11 cellular contexts compared by ENCODE assay signal in the genomic region with DNA sequence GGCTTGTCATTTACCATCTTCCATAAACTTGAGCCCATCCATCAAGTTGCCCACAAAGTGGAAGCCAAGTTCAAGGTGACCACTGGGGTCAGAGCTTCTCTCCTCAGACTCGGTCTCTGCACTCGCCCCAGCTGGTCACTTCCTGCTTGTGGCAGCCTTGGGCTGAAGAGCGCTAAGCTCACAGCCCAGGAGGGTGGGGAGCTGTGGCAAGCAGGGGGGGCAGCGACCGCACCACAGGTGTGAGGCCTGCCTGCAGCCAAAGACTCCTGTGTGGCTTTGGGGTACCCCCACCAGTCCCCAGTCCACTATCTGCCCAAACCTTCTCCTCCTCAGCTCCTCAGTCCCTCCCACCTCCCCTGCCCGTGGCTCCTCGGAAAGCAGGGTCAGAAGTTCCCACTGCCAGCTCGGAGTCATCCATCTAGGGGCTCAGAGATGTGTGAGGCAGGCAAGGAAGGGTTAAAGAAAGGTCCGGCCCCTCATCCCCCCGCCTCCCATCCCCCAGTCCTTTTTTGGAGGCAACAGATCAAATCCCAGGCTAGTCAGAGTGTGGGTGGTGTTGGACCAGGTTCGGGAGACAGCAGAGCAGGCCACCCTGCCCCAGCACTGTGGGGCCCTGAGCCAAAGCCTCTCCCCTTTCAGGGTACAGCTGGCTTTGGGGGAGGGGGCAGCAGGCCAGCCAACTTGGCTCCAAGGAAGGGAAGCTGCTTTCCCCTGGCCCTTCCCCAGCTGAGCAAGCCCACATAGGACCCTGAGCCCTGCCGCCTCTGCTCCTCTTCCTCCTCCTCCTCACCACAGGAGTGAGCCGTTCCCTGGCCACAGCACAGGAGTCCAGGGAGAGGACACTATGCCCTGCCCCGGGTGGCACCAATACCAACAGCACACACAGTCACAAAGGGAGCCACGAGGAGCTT. TPM values are rescaled to one million over a fixed set of nuclear protein-coding genes. Genes with fewer than 3 reads are reported as not detected.
DNase-seq lines count a peak whose midpoint lies in the region; ATAC-seq and TF ChIP-seq lines count a peak whose summit lies in the region.
"Had no signal": no experiment of that assay in that cellular context is flagged by ENCODE, and none has a peak within 500 bp of the region (broad histone marks: within the 10 kb centered on the region; RNA-seq: fewer than 3 reads in every experiment).

No MANE protein-coding gene starts in this region.

- no peak for ATAC-seq in RWPE2 (ENCODE audit: low read depth)
- ATAC-seq in HG03354 (IDR thresholded peaks at IDR 0.05; ENCODE audit: poor library complexity, severe bottlenecking, unreplicated experiment): no peak

- peaks cover 23% of the 10 kb centered on the region for H3K36me3 Mint-ChIP-seq in nephron (ENCODE audit: low read depth)

- peaks cover 7% of the 10 kb centered on the region for H3K27me3 Mint-ChIP-seq in nephron (ENCODE audit: low read depth)

- H3K27me3 ChIP-seq in AG04450 (ENCODE audit: control insufficient read depth, insufficient read depth, low read length) (no peaks in the 10 kb centered on the region), RWPE2 (ENCODE audit: insufficient read depth, poor library complexity, severe bottlenecking) (no peaks in the 10 kb centered on the region)

- CTCF ChIA-PET in AG04450 (lab: Charles Lee): interaction anchor here (0.8 to 7.6 kb wide), 2 partner anchors 8 to 93 kb away, joined by 3 to 81 read pairs; no protein-coding TSS in a partner anchor

- H3K27ac ChIP-seq in AG04450 (ENCODE audit: low read depth, low read length) (peak overlapping the region; percentile 65), RWPE2 (ENCODE audit: poor library complexity, severe bottlenecking) (peak overlapping the region; percentile 93)

- peaks cover 52% of the 10 kb centered on the region for H3K36me3 ChIP-seq in RWPE2 (ENCODE audit: low read depth)

- H3K9me3 Mint-ChIP-seq in nephron: no peaks in the 10 kb centered on the region

- TF ChIP-seq CTCF in AG04450 (IDR thresholded peaks at IDR 0.05; ENCODE audit: low read depth, low read length) (no peak), RWPE2 (IDR thresholded peaks at IDR 0.05; ENCODE audit: poor library complexity, severe bottlenecking) (no peak), fibroblast of the aortic adventitia (IDR thresholded peaks at IDR 0.05; ENCODE audit: insufficient read depth, low read length) (no peak), nephron (IDR thresholded peaks at IDR 0.05; ENCODE audit: unreplicated experiment in 3 of 3) (no peak)

- peaks cover 68% of the 10 kb centered on the region for H3K4me1 ChIP-seq in RWPE2 (ENCODE audit: insufficient read depth, poor library complexity, severe bottlenecking)

- peak overlapping the region; percentile 69 to 97 (median 92) for H3K27ac Mint-ChIP-seq in nephron

- H3K4me3 Mint-ChIP-seq in nephron: peak overlapping the region; percentile 37 to 60 (median 57)

- no peak for DNase-seq in AG04450 (ENCODE audit: low read depth, low spot score)
- no peak for DNase-seq in RWPE2 (ENCODE audit: low spot score)
- peak; percentile 37 for DNase-seq in fibroblast of the aortic adventitia (ENCODE audit: low read depth)
- no peak for DNase-seq in GOT3 (lab: John Stamatoyannopoulos, UW)
- DNase-seq in NK-92 treated with Interleukin-12 subunit alpha and Interleukin-12 subunit beta, amount 100 ng/mL, for 24 hours (lab: John Stamatoyannopoulos, UW): no peak
- no peak for DNase-seq in NCI-H774 (lab: John Stamatoyannopoulos, UW)
- DNase-seq: NCI-H1105; stimulated activated CD4-positive, alpha-beta T cell treated with anti-CD3 and anti-CD28 coated beads, Interleukin-4, amount 100 ng/mL, for 4 hours had no signal

- peaks cover 61% of the 10 kb centered on the region for H3K4me1 Mint-ChIP-seq in nephron

- H3K9me3 ChIP-seq in AG04450 (ENCODE audit: control insufficient read depth, insufficient read depth, low read length) (no peaks in the 10 kb centered on the region; the same call in 1 of the 2 replicates), RWPE2 (ENCODE audit: severe bottlenecking) (no peaks in the 10 kb centered on the region)

- H3K4me3 ChIP-seq in AG04450 (ENCODE audit: low read depth, low read length) (no peak overlapping the region), RWPE2 (ENCODE audit: severe bottlenecking) (no peak overlapping the region), fibroblast of the aortic adventitia (ENCODE audit: low read depth, low read length) (no peak overlapping the region)

- POLR2A ChIA-PET in AG04450 (lab: Yijun Ruan, JAX): interaction anchor here (0.6 to 1.3 kb wide), 7 partner anchors 36 to 173 kb away, joined by 3 to 5 read pairs (median 4); a partner anchor contains a TSS

RNA-seq across cellular contexts. Expression of a gene that starts 3.2 kb away (rescaled TPM):
- 0.05 TPM in 1 of 2 replicates, not detected in the other for polyA plus RNA-seq in AG04450 (2011; rRNA removed)
- not detected in 2 replicates for polyA minus RNA-seq in AG04450 (2011; rRNA and poly(A)+ RNA removed)
- 0.25 TPM in 1 of 2 replicates, not detected in the other for total RNA-seq in fibroblast of the aortic adventitia (ENCODE audit: low replicate concordance)
- total RNA-seq: mucosa of gallbladder had no signal

RNA-seq across cellular contexts. Expression of a gene that starts 35.7 kb away (rescaled TPM):
- 47.0 and 54.0 TPM in 2 replicates for polyA plus RNA-seq in AG04450 (2011; rRNA removed)
- polyA minus RNA-seq in AG04450 (2011; rRNA and poly(A)+ RNA removed): 59.4 and 92.8 TPM in 2 replicates
- 42.8 and 68.1 TPM in 2 replicates for total RNA-seq in fibroblast of the aortic adventitia (ENCODE audit: low replicate concordance)

RNA-seq across cellular contexts. Expression of a gene that starts 37.9 kb away (rescaled TPM):
- polyA plus RNA-seq in AG04450 (2011; rRNA removed): 62.6 and 81.6 TPM in 2 replicates
- 71.4 and 98.7 TPM in 2 replicates for polyA minus RNA-seq in AG04450 (2011; rRNA and poly(A)+ RNA removed)
- total RNA-seq in fibroblast of the aortic adventitia (ENCODE audit: low replicate concordance): 41.9 and 73.5 TPM in 2 replicates

RNA-seq across cellular contexts. Expression of a gene that starts 44.3 kb away (rescaled TPM):
- 25.2 and 32.0 TPM in 2 replicates for polyA plus RNA-seq in AG04450 (2011; rRNA removed)
- polyA minus RNA-seq in AG04450 (2011; rRNA and poly(A)+ RNA removed): 20.2 and 24.6 TPM in 2 replicates
- total RNA-seq in fibroblast of the aortic adventitia (ENCODE audit: low replicate concordance): 23.0 and 26.0 TPM in 2 replicates

RNA-seq across cellular contexts. Expression of a gene that starts 55.7 kb away (rescaled TPM):
- polyA plus RNA-seq in AG04450 (2011; rRNA removed): not detected in 2 replicates
- not detected in 2 replicates for polyA minus RNA-seq in AG04450 (2011; rRNA and poly(A)+ RNA removed)
- total RNA-seq in fibroblast of the aortic adventitia (ENCODE audit: low replicate concordance): not detected in 2 replicates
- total RNA-seq: mucosa of gallbladder had no signal
